In the genomic region with DNA sequence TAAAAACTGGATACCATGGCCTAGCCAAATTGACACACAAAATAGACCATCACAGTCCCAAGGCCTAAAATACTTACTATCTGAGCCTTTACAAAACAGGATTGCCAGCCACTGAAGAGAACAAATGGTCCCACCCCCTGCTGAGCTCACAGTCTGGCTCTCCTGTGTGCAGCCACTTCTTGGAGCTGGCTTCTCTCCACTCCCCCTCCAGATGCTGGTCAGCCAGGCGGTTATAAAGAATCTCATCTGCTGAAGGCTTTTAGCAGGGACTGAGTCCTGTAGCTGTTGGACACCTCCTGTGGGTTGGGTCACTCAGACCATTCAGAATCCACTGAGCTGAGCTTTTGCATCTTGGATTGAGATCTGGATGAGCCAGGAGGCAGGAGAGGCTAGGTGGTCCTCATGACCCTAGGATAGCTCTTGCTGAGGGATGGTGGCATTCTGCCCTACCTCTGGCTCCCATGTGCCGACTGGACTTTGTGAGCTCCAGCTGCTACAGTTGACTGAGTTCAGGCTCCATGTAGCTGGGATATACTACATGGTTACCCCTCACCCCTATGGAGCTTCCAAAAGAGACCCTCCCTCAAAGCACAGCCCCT, we compare ENCODE assay signal across 21 cellular contexts. TPM values are rescaled to one million over a fixed set of nuclear protein-coding genes. Genes with fewer than 3 reads are reported as not detected.
DNase-seq lines count a peak whose midpoint lies in the region; ATAC-seq and TF ChIP-seq lines count a peak whose summit lies in the region.
"Had no signal": no experiment of that assay in that cellular context is flagged by ENCODE, and none has a peak within 500 bp of the region (broad histone marks: within the 10 kb centered on the region; RNA-seq: fewer than 3 reads in every experiment).

No MANE protein-coding gene starts in this region.

- H3K4me1 ChIP-seq in mesendoderm (ENCODE audit: control insufficient read depth, low read depth, low read length) (no peaks in the 10 kb centered on the region), upper lobe of left lung (no peaks in the 10 kb centered on the region)

- H3K27me3 Mint-ChIP-seq in CD14-positive monocyte (ENCODE audit: low read depth in 3 of 3) = no peaks in the 10 kb centered on the region
- H3K27me3 Mint-ChIP-seq in immature natural killer cell (ENCODE audit: low read depth in 3 of 3) = peaks cover 0 to 2% (median 0%) of the 10 kb centered on the region in 3 donors
- H3K27me3 Mint-ChIP-seq: dendritic cell treated with granulocyte-macrophage colony-stimulating factor and Interleukin-4, amounts not matched to agents 40 ng/mL and 50 ng/mL, for 4 days had no signal

- no peak for ATAC-seq in upper lobe of left lung (ENCODE audit: low FRiP score in 2 of 2)
- ATAC-seq: CD8-positive, alpha-beta T cell; K562; mucosa of descending colon had no signal

- no peak overlapping the region for H2AK5ac ChIP-seq in mesendoderm (ENCODE audit: low read length)

- TF ChIP-seq EP300 in upper lobe of left lung (IDR thresholded peaks at IDR 0.05) = no peak

- H3K79me2 ChIP-seq in mesendoderm (ENCODE audit: control insufficient read depth, insufficient read depth, low read length) = no peaks in the 10 kb centered on the region

- H3K79me1 ChIP-seq in mesendoderm (ENCODE audit: low read length) = no peaks in the 10 kb centered on the region

- H3K56ac ChIP-seq in mesendoderm (ENCODE audit: low read length) = no peak overlapping the region

- no peak overlapping the region for H3K4me2 ChIP-seq in mesendoderm (ENCODE audit: low read length)

- H3K23ac ChIP-seq in mesendoderm (ENCODE audit: low read length) = no peak overlapping the region

- no peak overlapping the region for H4K8ac ChIP-seq in mesendoderm (ENCODE audit: low read depth, low read length)

- H3K4ac ChIP-seq in mesendoderm (ENCODE audit: low read depth, low read length) = no peak overlapping the region

- in situ Hi-C loops in astrocyte of the spinal cord (cut with HindIII; ENCODE audit: low sequenced_read_pairs) = no loop called here

- H3K9ac ChIP-seq in mesendoderm (ENCODE audit: low read length) = no peak overlapping the region

- peak; percentile 100 for DNase-seq in DMS 273 (lab: John Stamatoyannopoulos, UW; ENCODE audit: unreplicated experiment)
- DNase-seq in NCI-H1092 treated with DMSO at 0.1 percent for 48 hours (lab: John Stamatoyannopoulos, UW) = peak; percentile 99
- peak; percentile 17 for DNase-seq in astrocyte of the spinal cord (ENCODE audit: low read depth, low spot score)
- peak; percentile 27 for DNase-seq in mesendoderm
- no peak for DNase-seq in CD14-positive monocyte (ENCODE audit: low spot score)
- DNase-seq in iPS-NIHi11 (ENCODE audit: low spot score) = no peak
- DNase-seq in immature natural killer cell = no peak
- DNase-seq in upper lobe of left lung = no peak
- DNase-seq: activated CD4-positive, alpha-beta T cell treated with anti-CD3 and anti-CD28 coated beads, Interleukin-2, amount 50 U/mL, for 1 hour; activated naive CD4-positive, alpha-beta T cell treated with anti-CD3 and anti-CD28 coated beads for 36 hours; CD8-positive, alpha-beta T cell; DND-41; mucosa of descending colon; NCI-H2029 treated with DMSO at 0.1 percent for 48 hours; NCI-H774; PC-3; stimulated activated CD4-positive, alpha-beta T cell treated with anti-CD3 and anti-CD28 coated beads, Interleukin-12 subunit alpha, Interleukin-12 subunit beta, amount 100 ng/mL, for 4 hours; T-helper 1 cell had no signal

- H2BK5ac ChIP-seq in mesendoderm (ENCODE audit: low read length) = no peak overlapping the region

- WGBS in mesendoderm (ENCODE audit: extremely low coverage, insufficient coverage, low lambda C conversion rate) = no CpG with 5 or more reads among the region's 2 CpGs
- 75 to 89% methylated on average over 1 to 2 of the region's 2 CpGs for WGBS in upper lobe of left lung, 2 donors

- H3K36me3 ChIP-seq in mesendoderm (ENCODE audit: control insufficient read depth, insufficient read depth, low read length) = peaks cover 6% of the 10 kb centered on the region
- H3K36me3 ChIP-seq in upper lobe of left lung = peaks cover 45 to 92% (median 72%) of the 10 kb centered on the region in 4 donors

- no peaks in the 10 kb centered on the region for H3K4me1 Mint-ChIP-seq in CD14-positive monocyte
- H3K4me1 Mint-ChIP-seq in immature natural killer cell = peaks cover 0 to 3% of the 10 kb centered on the region in 2 donors

- H2BK15ac ChIP-seq in mesendoderm (replicated peaks; ENCODE audit: low read depth) = no peak overlapping the region

- H3K27ac ChIP-seq in mesendoderm (ENCODE audit: low read depth, low read length) = no peak overlapping the region
- H3K27ac ChIP-seq in upper lobe of left lung = no peak overlapping the region

- no peak for TF ChIP-seq POLR2A in upper lobe of left lung (IDR thresholded peaks at IDR 0.05)

- H3K4me3 Mint-ChIP-seq in CD14-positive monocyte (no peak overlapping the region), immature natural killer cell (no peak overlapping the region)
- H3K4me3 Mint-ChIP-seq: activated naive CD4-positive, alpha-beta T cell treated with anti-CD3 and anti-CD28 coated beads for 36 hours; CD8-positive, alpha-beta T cell; dendritic cell treated with granulocyte-macrophage colony-stimulating factor and Interleukin-4, amounts not matched to agents 40 ng/mL and 50 ng/mL, for 4 days had no signal

- H3K36me3 Mint-ChIP-seq in CD14-positive monocyte (peaks cover 87 to 99% of the 10 kb centered on the region in 2 donors), immature natural killer cell (peaks cover 21 to 62% (median 40%) of the 10 kb centered on the region in 3 donors)

- no peaks in the 10 kb centered on the region for H3K27me3 ChIP-seq in mesendoderm (ENCODE audit: insufficient read depth, low read length, poor library complexity)
- H3K27me3 ChIP-seq in upper lobe of left lung = no peaks in the 10 kb centered on the region
- H3K27me3 ChIP-seq: ascending aorta had no signal

- no peaks in the 10 kb centered on the region for H3K9me3 ChIP-seq in upper lobe of left lung
- H3K9me3 ChIP-seq: ascending aorta, mucosa of descending colon had no signal

- TF ChIP-seq CTCF in astrocyte of the spinal cord (IDR thresholded peaks at IDR 0.05; ENCODE audit: low read depth, low read length) = no peak
- no peak for TF ChIP-seq CTCF in CD14-positive monocyte (IDR thresholded peaks at IDR 0.05)
- no peak for TF ChIP-seq CTCF in upper lobe of left lung (IDR thresholded peaks at IDR 0.05)

- no peak overlapping the region for H3K4me3 ChIP-seq in astrocyte of the spinal cord (ENCODE audit: low read depth, low read length)
- no peak overlapping the region for H3K4me3 ChIP-seq in mesendoderm (ENCODE audit: low read length)
- no peak overlapping the region for H3K4me3 ChIP-seq in upper lobe of left lung
- H3K4me3 ChIP-seq: ascending aorta, K562, mucosa of descending colon had no signal

- H3K18ac ChIP-seq in mesendoderm (ENCODE audit: low read length) = no peak overlapping the region

- no peak overlapping the region for H4K5ac ChIP-seq in mesendoderm (ENCODE audit: low read length)

- peak overlapping the region in 1 of 7 donors; percentile 48 for H3K27ac Mint-ChIP-seq in CD14-positive monocyte
- H3K27ac Mint-ChIP-seq in immature natural killer cell = peak overlapping the region in 1 of 6 donors; percentile 29
- H3K27ac Mint-ChIP-seq: activated naive CD4-positive, alpha-beta T cell treated with anti-CD3 and anti-CD28 coated beads for 36 hours; CD8-positive, alpha-beta T cell; dendritic cell treated with granulocyte-macrophage colony-stimulating factor and Interleukin-4, amounts not matched to agents 40 ng/mL and 50 ng/mL, for 4 days had no signal

- no peaks in the 10 kb centered on the region for H3K9me3 Mint-ChIP-seq in CD14-positive monocyte
- no peaks in the 10 kb centered on the region for H3K9me3 Mint-ChIP-seq in immature natural killer cell
- H3K9me3 Mint-ChIP-seq: activated naive CD4-positive, alpha-beta T cell treated with anti-CD3 and anti-CD28 coated beads for 36 hours; CD8-positive, alpha-beta T cell; dendritic cell treated with granulocyte-macrophage colony-stimulating factor and Interleukin-4, amounts not matched to agents 40 ng/mL and 50 ng/mL, for 4 days had no signal

- intact Hi-C loops in CD14-positive monocyte (cut with micrococcal nuclease) = no loop called here

- H2BK120ac ChIP-seq in mesendoderm (ENCODE audit: low read depth, low read length) = no peak overlapping the region

RNA-seq across cellular contexts. Expression of gene OXCT2, which starts 16.1 kb away (rescaled TPM):
- 0.42 TPM for polyA plus RNA-seq in mesendoderm (2013, experiment 1 of 2)
- 0.50 TPM for polyA plus RNA-seq in mesendoderm (2013, experiment 2 of 2)
- under 1 TPM; 0.16 to 0.38 TPM for polyA plus RNA-seq in CD14-positive monocyte
- under 1 TPM in 1 of 3 donors, not detected in 2; 0.24 TPM for polyA plus RNA-seq in immature natural killer cell
- 1 to 10 TPM in 2 of 6 donors, under 1 TPM in 2, not detected in 2; 0.46 to 2.8 (median 0.94) TPM for total RNA-seq in upper lobe of left lung
- total RNA-seq: ascending aorta had no signal

RNA-seq across cellular contexts. Expression of gene PPIE, which starts 16.3 kb away (rescaled TPM):
- polyA plus RNA-seq in mesendoderm (2013, experiment 1 of 2) = 26.9 TPM
- polyA plus RNA-seq in mesendoderm (2013, experiment 2 of 2) = 26.4 TPM
- polyA plus RNA-seq in CD14-positive monocyte (10 to 100 TPM; 48.9 to 55.9 TPM), immature natural killer cell (100 to 1,000 TPM in 2 of 3 donors, 10 to 100 TPM in 1; 99.6 to 177 (median 133) TPM)
- total RNA-seq in upper lobe of left lung = 10 to 100 TPM; 23.6 to 54.5 (median 36.1) TPM

RNA-seq across cellular contexts. Expression of gene BMP8B, which starts 33.7 kb away (rescaled TPM):
- polyA plus RNA-seq in mesendoderm (2013, experiment 1 of 2) = 0.06 TPM
- 0.07 TPM for polyA plus RNA-seq in mesendoderm (2013, experiment 2 of 2)
- polyA plus RNA-seq in CD14-positive monocyte = under 1 TPM; 0.14 to 0.24 TPM
- polyA plus RNA-seq in immature natural killer cell = under 1 TPM; 0.09 to 0.31 (median 0.16) TPM
- total RNA-seq in upper lobe of left lung = 1 to 10 TPM; 1.2 to 5.2 (median 2.3) TPM
- total RNA-seq: ascending aorta had no signal

Comparison
In these comparisons a context has a peak if more than half of its experiments do, and no peak if none do; other contexts are left out.
1. DNase-seq: peak in DMS 273 (single experiment), NCI-H1092 treated with DMSO at 0.1 percent for 48 hours (single experiment), astrocyte of the spinal cord (single experiment) and mesendoderm (single experiment); none in CD14-positive monocyte (single experiment), iPS-NIHi11 (single experiment), immature natural killer cell (0 of 3) and upper lobe of left lung (0 of 2).